ENCODE assay signal across 11 cellular contexts in genomic region chr12:47078086-47078395, GRCh38. TPM values are rescaled to one million over a fixed set of nuclear protein-coding genes. Genes with fewer than 3 reads are reported as not detected.
A peak's percentile ranks its signal among the peaks of the same experiment; 100 is the strongest.
DNase-seq lines count a peak whose midpoint lies in the region; ATAC-seq, FAIRE-seq and TF ChIP-seq lines count a peak whose summit lies in the region.
"Had no signal": no experiment of that assay in that cellular context is flagged by ENCODE, and none has a peak within 500 bp of the region (broad histone marks: within the 10 kb centered on the region; RNA-seq: fewer than 3 reads in every experiment).

No MANE protein-coding gene starts in this region.

- TF ChIP-seq CTCF in type B pancreatic cell (conservative IDR thresholded peaks at IDR 0.05) (no peak), D721Med (IDR thresholded peaks at IDR 0.05; ENCODE audit: insufficient read depth, missing control alignments) (no peak)

- peak overlapping the region; percentile 98 for H3K4me3 Mint-ChIP-seq in activated T-cell treated with anti-CD3 and anti-CD28 coated beads, Interleukin-2, amount 50 U/mL, for 72 hours
- peak overlapping the region; percentile 99 for H3K4me3 Mint-ChIP-seq in activated naive CD8-positive, alpha-beta T cell treated with anti-CD3 and anti-CD28 coated beads, Interleukin-2, amount 50 U/mL, for 24 hours
- peak overlapping the region; percentile 87 for H3K4me3 Mint-ChIP-seq in type B pancreatic cell

- H3K27ac Mint-ChIP-seq in activated T-cell treated with anti-CD3 and anti-CD28 coated beads, Interleukin-2, amount 50 U/mL, for 72 hours = peak overlapping the region; percentile 100
- H3K27ac Mint-ChIP-seq in activated naive CD8-positive, alpha-beta T cell treated with anti-CD3 and anti-CD28 coated beads, Interleukin-2, amount 50 U/mL, for 24 hours = peak overlapping the region; percentile 34
- no peak overlapping the region for H3K27ac Mint-ChIP-seq in type B pancreatic cell

- no peak overlapping the region for H2AK5ac ChIP-seq in mesenchymal stem cell (ENCODE audit: low read length, severe bottlenecking)

- H3K79me1 ChIP-seq in mesenchymal stem cell (replicated peaks; ENCODE audit: low read length, poor library complexity, severe bottlenecking) = peaks cover 4% of the 10 kb centered on the region

- no peak overlapping the region for H2AFZ ChIP-seq in mesenchymal stem cell (ENCODE audit: low read depth, low read length)

- H3K4me1 Mint-ChIP-seq in activated T-cell treated with anti-CD3 and anti-CD28 coated beads, Interleukin-2, amount 50 U/mL, for 72 hours (ENCODE audit: low read depth) = peaks cover 59% of the 10 kb centered on the region
- peaks cover 58% of the 10 kb centered on the region for H3K4me1 Mint-ChIP-seq in activated naive CD8-positive, alpha-beta T cell treated with anti-CD3 and anti-CD28 coated beads, Interleukin-2, amount 50 U/mL, for 24 hours
- H3K4me1 Mint-ChIP-seq in type B pancreatic cell (ENCODE audit: unreplicated experiment) = peaks cover 22% of the 10 kb centered on the region

- no peak overlapping the region for H3K23ac ChIP-seq in mesenchymal stem cell (ENCODE audit: low read length in 2 of 2)

- no peak overlapping the region for H2BK12ac ChIP-seq in mesenchymal stem cell (ENCODE audit: low read length in 2 of 2)

- peaks cover 7 to 10% of the 10 kb centered on the region in 2 donors for H3K36me3 Mint-ChIP-seq in activated T-cell treated with anti-CD3 and anti-CD28 coated beads, Interleukin-2, amount 50 U/mL, for 72 hours (ENCODE audit: insufficient read depth in 2 of 2)
- peaks cover 35% of the 10 kb centered on the region for H3K36me3 Mint-ChIP-seq in activated naive CD8-positive, alpha-beta T cell treated with anti-CD3 and anti-CD28 coated beads, Interleukin-2, amount 50 U/mL, for 24 hours (ENCODE audit: low read depth)
- peaks cover 3% of the 10 kb centered on the region for H3K36me3 Mint-ChIP-seq in type B pancreatic cell

- H3K4me2 ChIP-seq in mesenchymal stem cell (ENCODE audit: low read length, poor library complexity, severe bottlenecking) = peak overlapping the region; percentile 56

- peaks cover 0 to 3% of the 10 kb centered on the region in 2 experiments for H3K36me3 ChIP-seq in mesenchymal stem cell (ENCODE audit: control insufficient read depth in 1 of 2, insufficient read depth in 2 of 2, low read depth in 1 of 2, low read length in 2 of 2)

- no peak for DNase-seq in activated T-cell treated with anti-CD3 and anti-CD28 coated beads, Interleukin-2, amount 50 U/mL, for 72 hours
- no peak for DNase-seq in activated T-cell treated with anti-CD3 and anti-CD28 coated beads, Interleukin-2, amount 50 U/mL, for 48 hours
- DNase-seq in activated naive CD8-positive, alpha-beta T cell treated with anti-CD3 and anti-CD28 coated beads, Interleukin-2, amount 50 U/mL, for 24 hours = no peak
- DNase-seq in mesenchymal stem cell = no peak
- no peak for DNase-seq in type B pancreatic cell (ENCODE audit: extremely low spot score, unreplicated experiment)
- DNase-seq in NCI-H446 (lab: John Stamatoyannopoulos, UW) = no peak
- DNase-seq in D721Med (ENCODE audit: insufficient read length, low spot score) = no peak
- DNase-seq in MV-4-11 (lab: John Stamatoyannopoulos, UW) = no peak

- 93% methylated on average over 8 of the region's 8 CpGs for WGBS in mesenchymal stem cell

- no peak overlapping the region for H3K27ac ChIP-seq in mesenchymal stem cell (ENCODE audit: low read length, poor library complexity, severe bottlenecking)
- H3K27ac ChIP-seq: C4-2B had no signal

- no peak overlapping the region for H4K8ac ChIP-seq in mesenchymal stem cell (ENCODE audit: low read length)

- no peak for FAIRE-seq in D721Med (lab: Jason Lieb, UNC)

- H4K91ac ChIP-seq in mesenchymal stem cell (ENCODE audit: low read length) = no peak overlapping the region

- H3K9me3 Mint-ChIP-seq in activated T-cell treated with anti-CD3 and anti-CD28 coated beads, Interleukin-2, amount 50 U/mL, for 72 hours = no peaks in the 10 kb centered on the region
- H3K9me3 Mint-ChIP-seq in activated naive CD8-positive, alpha-beta T cell treated with anti-CD3 and anti-CD28 coated beads, Interleukin-2, amount 50 U/mL, for 24 hours = no peaks in the 10 kb centered on the region
- H3K9me3 Mint-ChIP-seq in type B pancreatic cell = no peaks in the 10 kb centered on the region

- H3K14ac ChIP-seq in mesenchymal stem cell (ENCODE audit: low read length in 2 of 2) = no peak overlapping the region

- H3K9ac ChIP-seq in mesenchymal stem cell (ENCODE audit: low read length) = no peak overlapping the region

- H3K27me3 ChIP-seq in mesenchymal stem cell (ENCODE audit: control insufficient read depth in 1 of 2, insufficient read depth in 1 of 2, low read length in 2 of 2) = peaks cover 0 to 42% of the 10 kb centered on the region in 2 experiments
- H3K27me3 ChIP-seq: body of pancreas had no signal

- no peak for ATAC-seq in activated T-cell treated with anti-CD3 and anti-CD28 coated beads, Interleukin-2, amount 50 U/mL, for 72 hours (replicated peaks in 1 of 2)
- ATAC-seq in activated naive CD8-positive, alpha-beta T cell treated with anti-CD3 and anti-CD28 coated beads, Interleukin-2, amount 50 U/mL, for 24 hours = no peak

- H3K9me3 ChIP-seq in mesenchymal stem cell (ENCODE audit: control insufficient read depth, low read length) = no peaks in the 10 kb centered on the region
- H3K9me3 ChIP-seq: body of pancreas, mucosa of descending colon had no signal

- peak overlapping the region in 1 of 2 experiments; percentile 18 for H3K4me3 ChIP-seq in mesenchymal stem cell (ENCODE audit: insufficient read depth in 1 of 2, low read depth in 1 of 2, low read length in 2 of 2)
- H3K4me3 ChIP-seq: body of pancreas, mucosa of descending colon had no signal

- peaks cover 9% of the 10 kb centered on the region for H3K4me1 ChIP-seq in mesenchymal stem cell (ENCODE audit: control insufficient read depth, insufficient read depth, low read depth, low read length)

- no peak overlapping the region for H3K18ac ChIP-seq in mesenchymal stem cell (ENCODE audit: low read depth in 1 of 2, low read length in 2 of 2)

- H3K27me3 Mint-ChIP-seq in activated T-cell treated with anti-CD3 and anti-CD28 coated beads, Interleukin-2, amount 50 U/mL, for 72 hours (ENCODE audit: low read depth) = no peaks in the 10 kb centered on the region
- no peaks in the 10 kb centered on the region for H3K27me3 Mint-ChIP-seq in activated naive CD8-positive, alpha-beta T cell treated with anti-CD3 and anti-CD28 coated beads, Interleukin-2, amount 50 U/mL, for 24 hours
- H3K27me3 Mint-ChIP-seq in type B pancreatic cell = peaks cover 56% of the 10 kb centered on the region

- no peak overlapping the region for H2BK5ac ChIP-seq in mesenchymal stem cell (ENCODE audit: low read depth, low read length, poor library complexity, severe bottlenecking)

- no peak overlapping the region for H3K4ac ChIP-seq in mesenchymal stem cell (ENCODE audit: low read depth in 1 of 2, low read length in 2 of 2)

- no peak overlapping the region for H2BK120ac ChIP-seq in mesenchymal stem cell (ENCODE audit: low read depth, low read length)

- no peak overlapping the region for H2BK15ac ChIP-seq in mesenchymal stem cell (ENCODE audit: low read depth, poor library complexity, severe bottlenecking)

RNA-seq across cellular contexts. Expression of gene PCED1B, which starts 1.4 kb away (rescaled TPM):
- 10 to 100 TPM; 73.6 to 91.8 TPM for total RNA-seq in activated T-cell treated with anti-CD3 and anti-CD28 coated beads, Interleukin-2, amount 50 U/mL, for 72 hours
- 3.0 TPM for polyA plus RNA-seq in mesenchymal stem cell (2013, experiment 1 of 2)
- polyA plus RNA-seq in mesenchymal stem cell (2013, experiment 2 of 2) = 2.4 TPM
- 0.41 and 0.55 TPM in 2 replicates for total RNA-seq in type B pancreatic cell (ENCODE audit: low replicate concordance)

RNA-seq across cellular contexts. Expression of gene AMIGO2, which starts 1.7 kb away (rescaled TPM):
- total RNA-seq in activated T-cell treated with anti-CD3 and anti-CD28 coated beads, Interleukin-2, amount 50 U/mL, for 72 hours = 10 to 100 TPM; 15.1 to 18.2 TPM
- 13.2 TPM for polyA plus RNA-seq in mesenchymal stem cell (2013, experiment 1 of 2)
- polyA plus RNA-seq in mesenchymal stem cell (2013, experiment 2 of 2) = 13.5 TPM
- total RNA-seq in type B pancreatic cell (ENCODE audit: low replicate concordance) = 4.8 and 9.3 TPM in 2 replicates

Comparison
In these comparisons a context has a peak if more than half of its experiments do, and no peak if none do; other contexts are left out.
1. RNA of gene PCED1B, which starts 1.4 kb away (total RNA-seq): 73.6 to 91.8 TPM in activated T-cell treated with anti-CD3 and anti-CD28 coated beads, Interleukin-2, amount 50 U/mL, for 72 hours; 0.41 to 0.55 TPM in type B pancreatic cell; every median in the first group is over 10 times any median in the second.
2. Peak in every context shown above with its lines, with median percentiles within 50 percentile points of each other: H3K4me3 Mint-ChIP-seq.